Comparison of ENCODE assay signal across 8 cellular contexts in the genomic region with DNA sequence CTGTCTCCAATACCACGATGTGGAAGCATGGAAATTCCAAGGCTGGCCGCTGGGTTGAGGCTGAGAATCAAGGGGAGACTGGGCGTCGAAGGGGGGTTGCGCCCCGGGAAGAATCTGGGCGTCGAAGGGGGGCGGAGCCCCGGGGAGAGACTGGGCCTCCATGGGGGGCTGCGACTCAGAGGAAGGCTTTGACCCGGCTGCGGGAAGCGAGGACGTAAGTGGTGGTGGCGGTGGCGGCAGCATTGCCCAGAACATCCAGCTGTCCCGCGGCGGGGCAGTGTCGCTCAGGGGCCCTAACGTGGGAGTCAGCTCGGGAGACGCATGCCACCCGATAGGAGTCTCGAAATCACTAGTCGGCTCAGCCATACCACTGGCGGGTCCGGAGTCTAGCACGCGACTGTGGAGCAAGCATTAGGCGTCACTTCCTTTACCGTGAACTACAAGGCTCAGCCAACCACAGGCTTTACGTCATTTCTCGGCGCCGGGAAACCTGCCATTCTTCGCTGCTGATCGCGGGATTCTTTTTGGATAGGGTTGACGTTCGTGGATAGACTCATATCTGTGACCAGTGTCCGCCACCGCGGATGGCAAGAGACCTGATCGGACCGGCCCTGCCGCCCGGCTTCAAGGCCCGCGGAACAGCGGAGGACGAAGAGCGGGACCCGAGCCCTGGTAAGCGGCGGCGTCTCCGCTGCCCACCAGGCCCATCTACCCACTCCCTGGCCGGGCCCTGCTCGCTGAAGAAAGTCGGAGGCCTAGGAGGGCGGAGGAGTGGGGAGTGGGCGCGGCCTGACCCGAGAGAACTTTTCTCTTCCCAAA. TPM values are rescaled to one million over a fixed set of nuclear protein-coding genes. Genes with fewer than 3 reads are reported as not detected.
A peak's percentile ranks its signal among the peaks of the same experiment; 100 is the strongest.
DNase-seq lines count a peak whose midpoint lies in the region; ATAC-seq and TF ChIP-seq lines count a peak whose summit lies in the region.

Gene GPALPP1 (plus strand): TSS at position 468 of the 819 bp plus-strand sequence. CDS start 117 bp downstream, at position 585.
Gene NUFIP1 (minus strand): TSS at position 401 of the 819 bp plus-strand sequence. CDS start 35 bp downstream, at position 366.

- peak within 1 kb of the TSS; percentile 88 for H2AFZ ChIP-seq in fibroblast of lung (ENCODE audit: low read length)

- H3K4me1 Mint-ChIP-seq in naive B cell = peaks cover 37 to 70% (median 61%) of the 10 kb centered on the region in 3 donors
- H3K4me1 Mint-ChIP-seq in stimulated activated effector memory CD8-positive, alpha-beta T cell treated with anti-CD3 and anti-CD28 coated beads, Interleukin-12 subunit alpha, Interleukin-12 subunit beta, amount 100 ng/mL, for 72 hours = peaks cover 62% of the 10 kb centered on the region

- no peaks in the 10 kb centered on the region for H3K9me3 Mint-ChIP-seq in naive B cell
- no peaks in the 10 kb centered on the region for H3K9me3 Mint-ChIP-seq in stimulated activated effector memory CD8-positive, alpha-beta T cell treated with anti-CD3 and anti-CD28 coated beads, Interleukin-12 subunit alpha, Interleukin-12 subunit beta, amount 100 ng/mL, for 72 hours

- DNase-seq in DMS79 treated with DMSO at 0.1 percent for 48 hours (lab: John Stamatoyannopoulos, UW) = peak; percentile 85
- peak; percentile 84 for DNase-seq in KG1 (lab: John Stamatoyannopoulos, UW)
- DNase-seq in Peyer's patch = peak; percentile 92 to 97 (median 93)
- DNase-seq in activated T-helper 1 cell treated with Interleukin-2 at 50 U/mL for 16 hours (ENCODE audit: low read depth) = peak; percentile 79
- peak; percentile 95 for DNase-seq in fibroblast of lung (ENCODE audit: low read depth in 2 of 2)
- DNase-seq in naive B cell = peak; percentile 87
- peak; percentile 83 to 96 for DNase-seq in stimulated activated effector memory CD8-positive, alpha-beta T cell treated with anti-CD3 and anti-CD28 coated beads, Interleukin-12 subunit alpha, Interleukin-12 subunit beta, amount 100 ng/mL, for 72 hours (ENCODE audit: low spot score in 2 of 2)

- peak within 1 kb of the TSS; percentile 99 for H3K9ac ChIP-seq in fibroblast of lung (ENCODE audit: insufficient read depth, low read length)

- H4K20me1 ChIP-seq in fibroblast of lung (ENCODE audit: control insufficient read depth, extremely low read depth, insufficient read depth, low read length) = no peaks in the 10 kb centered on the region

- peak within 1 kb of the TSS; percentile 95 to 99 (median 98) for H3K27ac Mint-ChIP-seq in naive B cell
- H3K27ac Mint-ChIP-seq in stimulated activated effector memory CD8-positive, alpha-beta T cell treated with anti-CD3 and anti-CD28 coated beads, Interleukin-12 subunit alpha, Interleukin-12 subunit beta, amount 100 ng/mL, for 72 hours = peak within 1 kb of the TSS; percentile 97

- no peaks in the 10 kb centered on the region for H3K9me3 ChIP-seq in Peyer's patch
- H3K9me3 ChIP-seq in fibroblast of lung (ENCODE audit: control insufficient read depth, insufficient read depth, low read depth, low read length) = no peaks in the 10 kb centered on the region

- ATAC-seq in GM21737 (IDR thresholded peaks at IDR 0.05; ENCODE audit: unreplicated experiment) (peak; percentile 95), naive B cell (ENCODE audit: low read depth in 2 of 2) (peak; percentile 97 to 99)
- peak; percentile 100 for ATAC-seq in stimulated activated effector memory CD8-positive, alpha-beta T cell treated with anti-CD3 and anti-CD28 coated beads, Interleukin-12 subunit alpha, Interleukin-12 subunit beta, amount 100 ng/mL, for 72 hours

- H3K27me3 Mint-ChIP-seq in naive B cell = no peaks in the 10 kb centered on the region

- H3K27ac ChIP-seq in Peyer's patch = peak within 1 kb of the TSS; percentile 63 to 79 (median 78)
- H3K27ac ChIP-seq in fibroblast of lung (ENCODE audit: insufficient read depth, low read length) = peak within 1 kb of the TSS; percentile 98

- H3K4me1 ChIP-seq in Peyer's patch (peaks cover 5 to 25% (median 9%) of the 10 kb centered on the region in 4 donors), fibroblast of lung (ENCODE audit: control insufficient read depth, extremely low read depth, insufficient read depth, low read length) (no peaks in the 10 kb centered on the region)

- peak within 1 kb of the TSS; percentile 97 for H3K4me2 ChIP-seq in fibroblast of lung (ENCODE audit: extremely low read depth, insufficient read depth, low read length)

- peaks cover 61% of the 10 kb centered on the region for H3K79me2 ChIP-seq in fibroblast of lung (ENCODE audit: control insufficient read depth, insufficient read depth, low read length)

- H3K4me3 Mint-ChIP-seq in naive B cell = peak within 1 kb of the TSS; percentile 95 to 100 (median 99)
- H3K4me3 Mint-ChIP-seq in stimulated activated effector memory CD8-positive, alpha-beta T cell treated with anti-CD3 and anti-CD28 coated beads, Interleukin-12 subunit alpha, Interleukin-12 subunit beta, amount 100 ng/mL, for 72 hours = peak within 1 kb of the TSS; percentile 96

- TF ChIP-seq POLR2A in Peyer's patch (IDR thresholded peaks at IDR 0.05) = peak; percentile 34 to 44

- H3K36me3 Mint-ChIP-seq in naive B cell = peaks cover 8 to 13% of the 10 kb centered on the region in 2 donors
- H3K36me3 Mint-ChIP-seq in stimulated activated effector memory CD8-positive, alpha-beta T cell treated with anti-CD3 and anti-CD28 coated beads, Interleukin-12 subunit alpha, Interleukin-12 subunit beta, amount 100 ng/mL, for 72 hours = peaks cover 33% of the 10 kb centered on the region

- H3K36me3 ChIP-seq in Peyer's patch (peaks cover 0 to 3% (median 0%) of the 10 kb centered on the region in 3 donors), fibroblast of lung (ENCODE audit: control insufficient read depth, insufficient read depth, low read length) (no peaks in the 10 kb centered on the region)

- TF ChIP-seq CTCF in Peyer's patch (IDR thresholded peaks at IDR 0.05) (peak in 3 of 6 experiments; percentile 10 to 28 (median 12)), fibroblast of lung (conservative IDR thresholded peaks at IDR 0.05 in 1 of 2, IDR thresholded peaks at IDR 0.05 in 1 of 2; ENCODE audit: low read depth in 1 of 2, low read length in 2 of 2) (peak in 1 of 2 donors; percentile 13)

- H3K27me3 ChIP-seq in Peyer's patch (no peaks in the 10 kb centered on the region), fibroblast of lung (ENCODE audit: control insufficient read depth, insufficient read depth, low read length) (no peaks in the 10 kb centered on the region)

- H3K4me3 ChIP-seq in Peyer's patch = peak within 1 kb of the TSS; percentile 67 to 97 (median 90)
- peak within 1 kb of the TSS; percentile 95 to 99 (median 98) for H3K4me3 ChIP-seq in fibroblast of lung (replicated peaks in 1 of 4; ENCODE audit: control extremely low read depth in 1 of 4, insufficient read depth in 1 of 4, low read depth in 3 of 4, low read length in 4 of 4)

RNA-seq across cellular contexts. Expression of gene GPALPP1, which starts in this region (rescaled TPM):
- total RNA-seq in Peyer's patch (10 to 100 TPM; 13.3 to 41.3 (median 21.7) TPM), fibroblast of lung (22.1 and 37.7 TPM in 2 replicates)
- polyA plus RNA-seq in fibroblast of lung (21.3 and 21.7 TPM in 2 replicates), naive B cell (ENCODE audit: low read depth in 6 of 6) (10 to 100 TPM; 16.6 to 26.9 (median 21.3) TPM)
- polyA plus RNA-seq in fibroblast of lung (2012) = 17.8 and 18.9 TPM in 2 replicates
- polyA minus RNA-seq in fibroblast of lung (ENCODE audit: low replicate concordance) = 2.8 and 4.5 TPM in 2 replicates

RNA-seq across cellular contexts. Expression of gene NUFIP1, which starts in this region (rescaled TPM):
- total RNA-seq in Peyer's patch = 1 to 10 TPM in 3 of 4 donors, under 1 TPM in 1; 0.76 to 4.1 (median 2.1) TPM
- 3.3 and 3.5 TPM in 2 replicates for total RNA-seq in fibroblast of lung
- 5.3 and 7.3 TPM in 2 replicates for polyA plus RNA-seq in fibroblast of lung
- polyA plus RNA-seq in fibroblast of lung (2012) = 4.8 and 7.1 TPM in 2 replicates
- 1.4 and 1.5 TPM in 2 replicates for polyA minus RNA-seq in fibroblast of lung (ENCODE audit: low replicate concordance)
- 1 to 10 TPM; 4.0 to 5.4 (median 4.9) TPM for polyA plus RNA-seq in naive B cell (ENCODE audit: low read depth in 6 of 6)

Comparison
In these comparisons a context has a peak if more than half of its experiments do, and no peak if none do; other contexts are left out.
1. Peak in every context shown above with its lines: DNase-seq, ATAC-seq, H3K4me3 ChIP-seq and H3K27ac ChIP-seq.